ENCODE assay signal across 6 cellular contexts in the genomic region with DNA sequence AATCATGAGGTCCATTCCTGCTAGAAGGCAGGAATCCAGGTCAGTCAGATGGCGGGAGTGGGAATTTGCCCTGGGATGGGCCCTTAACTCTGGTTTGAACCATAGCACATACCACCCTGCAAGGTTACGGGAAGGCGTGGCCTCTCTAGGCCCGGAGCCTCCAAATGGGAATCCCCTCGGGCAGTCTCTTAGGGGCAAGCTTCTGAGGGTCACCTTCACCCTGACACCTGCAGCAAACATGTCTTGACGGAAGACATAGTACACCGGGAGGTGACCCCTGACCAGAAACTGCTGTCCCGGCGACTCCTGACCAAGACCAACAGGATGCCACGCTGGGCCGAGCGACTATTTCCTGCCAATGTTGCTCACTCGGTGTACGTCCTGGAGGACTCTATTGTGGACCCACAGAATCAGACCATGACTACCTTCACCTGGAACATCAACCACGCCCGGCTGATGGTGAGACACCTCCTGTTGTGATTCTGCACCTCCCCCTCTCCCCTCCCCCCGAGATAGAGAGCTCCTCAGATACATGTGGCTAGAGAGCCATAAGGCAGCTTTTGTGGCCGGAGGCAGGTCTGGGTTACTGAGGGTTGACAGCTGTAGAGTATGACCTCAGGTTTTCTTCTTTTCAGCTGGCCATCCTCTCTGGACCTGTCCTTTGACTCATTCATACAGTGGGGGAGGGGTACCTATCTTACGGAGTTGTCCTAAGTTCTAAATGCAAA. TPM values are rescaled to one million over a fixed set of nuclear protein-coding genes. Genes with fewer than 3 reads are reported as not detected.
DNase-seq lines count a peak whose midpoint lies in the region; TF ChIP-seq lines count a peak whose summit lies in the region.

No MANE protein-coding gene starts in this region.

- H3K9me3 ChIP-seq in NT2/D1 (ENCODE audit: insufficient read depth, low read length) (no peaks in the 10 kb centered on the region), thymus (ENCODE audit: control insufficient read depth) (no peaks in the 10 kb centered on the region)

- H3K4me1 ChIP-seq in NT2/D1 (ENCODE audit: insufficient read depth, insufficient read length) (peaks cover 8% of the 10 kb centered on the region), thymus (ENCODE audit: control insufficient read depth, insufficient read depth, low read length) (peaks cover 25% of the 10 kb centered on the region)

- H3K27me3 ChIP-seq in BJ (ENCODE audit: control insufficient read depth, insufficient read depth, low read length) (no peaks in the 10 kb centered on the region), NT2/D1 (ENCODE audit: insufficient read depth, insufficient read length) (no peaks in the 10 kb centered on the region), thymus (ENCODE audit: control insufficient read depth, insufficient read depth) (no peaks in the 10 kb centered on the region)

- H3K4me3 ChIP-seq in BJ (ENCODE audit: low read depth, low read length) (peak overlapping the region; percentile 71), NT2/D1 (ENCODE audit: insufficient read length, low read depth) (peak overlapping the region; percentile 84), fibroblast of mammary gland (ENCODE audit: control insufficient read depth, low read depth, low read length) (peak overlapping the region; percentile 98), thymus (ENCODE audit: low read length) (peak overlapping the region; percentile 73)

- H3K36me3 ChIP-seq in BJ (ENCODE audit: control insufficient read depth, insufficient read depth, low read length) (peaks cover 18% of the 10 kb centered on the region), NT2/D1 (ENCODE audit: insufficient read depth, insufficient read length, low read length) (peaks cover 63% of the 10 kb centered on the region), thymus (ENCODE audit: control insufficient read depth, insufficient read depth) (peaks cover 28% of the 10 kb centered on the region)

- no peak for TF ChIP-seq CTCF in BJ (IDR thresholded peaks at IDR 0.05; ENCODE audit: insufficient read depth, low read depth, low read length)
- no peak for TF ChIP-seq CTCF in fibroblast of mammary gland (conservative IDR thresholded peaks at IDR 0.05; ENCODE audit: control insufficient read depth, insufficient read depth, low read depth, low read length)

- POLR2A ChIA-PET in BJ (lab: Charles Lee), result no interaction called here

- 72% methylated on average over 19 of the region's 19 CpGs for WGBS in thymus

- H3K9ac ChIP-seq in NT2/D1 (ENCODE audit: insufficient read length, low read depth), result peak overlapping the region; percentile 89

- DNase-seq in BJ (ENCODE audit: low read depth), result no peak
- DNase-seq in NT2/D1 (ENCODE audit: low read depth, low spot score), result no peak
- DNase-seq in fibroblast of mammary gland (ENCODE audit: low read depth), result peak; percentile 41
- DNase-seq in DMS153 (lab: John Stamatoyannopoulos, UW), result no peak
- no peak for DNase-seq in ureter (ENCODE audit: low spot score)

- CTCF ChIA-PET in BJ (lab: Yijun Ruan, JAX), result interaction anchor here (0.9 to 10.3 kb wide), 3 partner anchors 14 to 212 kb away, joined by 3 to 84 read pairs (median 6); no protein-coding TSS in a partner anchor

- H3K27ac ChIP-seq in thymus (ENCODE audit: low read depth), result no peak overlapping the region

RNA-seq across cellular contexts. Expression of a gene that starts 1.0 kb away (rescaled TPM):
- polyA plus RNA-seq in BJ (2011; rRNA removed) (182 and 245 TPM in 2 replicates), thymus (79.1 TPM)
- 60.4 and 99.3 TPM in 2 replicates for polyA minus RNA-seq in BJ (2011; rRNA and poly(A)+ RNA removed)
- 121 TPM for total RNA-seq in ureter

RNA-seq across cellular contexts. Expression of a gene that starts 1.0 kb away (rescaled TPM):
- polyA plus RNA-seq in BJ (2011; rRNA removed), result 39.7 and 54.7 TPM in 2 replicates
- polyA minus RNA-seq in BJ (2011; rRNA and poly(A)+ RNA removed), result 8.6 and 11.1 TPM in 2 replicates
- polyA plus RNA-seq in thymus, result 82.8 TPM
- total RNA-seq in ureter, result 14.9 TPM

RNA-seq across cellular contexts. Expression of a gene that starts 7.1 kb away (rescaled TPM):
- polyA plus RNA-seq in BJ (2011; rRNA removed), result 11.8 and 18.1 TPM in 2 replicates
- polyA minus RNA-seq in BJ (2011; rRNA and poly(A)+ RNA removed), result 4.2 and 5.2 TPM in 2 replicates
- 16.1 TPM for polyA plus RNA-seq in thymus
- 7.8 TPM for total RNA-seq in ureter

RNA-seq across cellular contexts. Expression of a gene that starts 46.9 kb away (rescaled TPM):
- polyA plus RNA-seq in BJ (2011; rRNA removed) (228 and 248 TPM in 2 replicates), thymus (95.3 TPM)
- polyA minus RNA-seq in BJ (2011; rRNA and poly(A)+ RNA removed), result 185 and 254 TPM in 2 replicates
- 129 TPM for total RNA-seq in ureter

RNA-seq across cellular contexts. Expression of a gene that starts 53.2 kb away (rescaled TPM):
- 4.1 and 6.0 TPM in 2 replicates for polyA plus RNA-seq in BJ (2011; rRNA removed)
- polyA minus RNA-seq in BJ (2011; rRNA and poly(A)+ RNA removed), result 3.0 and 3.8 TPM in 2 replicates
- 52.7 TPM for polyA plus RNA-seq in thymus
- 17.3 TPM for total RNA-seq in ureter
